1 cellular context compared by ENCODE assay signal in the genomic region with DNA sequence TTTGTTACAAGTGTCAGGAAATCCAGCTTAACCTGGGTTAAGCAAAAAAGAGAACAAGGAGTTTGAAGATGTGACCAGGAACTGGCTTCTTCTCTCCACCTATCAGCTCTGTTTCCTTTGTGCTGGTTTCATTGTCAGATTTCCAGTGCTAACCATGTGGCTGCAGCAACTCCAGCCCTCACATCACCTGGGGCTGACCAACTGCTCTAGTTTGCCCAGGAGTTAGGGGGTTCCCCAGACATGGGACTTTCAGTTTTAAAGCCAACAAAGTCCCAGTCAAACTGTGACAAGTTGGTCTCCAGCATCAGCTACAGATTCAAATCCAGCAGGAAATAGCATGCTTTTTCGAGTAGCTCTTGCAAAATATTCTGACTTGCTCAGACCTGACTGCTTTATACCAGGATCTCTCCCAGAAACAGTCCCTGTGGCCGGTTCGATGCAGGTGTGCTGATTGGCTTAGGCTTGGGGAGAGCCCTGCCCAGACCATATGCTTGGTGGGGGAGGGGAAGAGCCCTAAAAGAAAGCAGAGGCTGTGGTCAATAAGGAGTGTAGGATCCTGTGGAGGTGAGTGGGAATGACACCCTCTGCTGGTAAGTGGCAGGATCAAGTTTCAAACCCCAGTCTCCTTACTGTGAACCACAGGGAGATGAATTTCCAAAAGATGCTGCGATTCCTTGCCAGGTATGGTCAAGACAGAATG.
A peak's percentile ranks its signal among the peaks of the same experiment; 100 is the strongest.
TF ChIP-seq lines count a peak whose summit lies in the region.

No MANE protein-coding gene starts in this region.

TF ChIP-seq in H1, 55 proteins besides CTCF, POLR2A, EP300 and RAD21 (continued from another document):
- TF ChIP-seq JUN (IDR thresholded peaks at IDR 0.05; ENCODE audit: low read depth, low read length) (no peak), SP1 (IDR thresholded peaks at IDR 0.05; ENCODE audit: low read depth, low read length) (peak; percentile 53; the same call in 1 of the 2 replicates), KDM4A (IDR thresholded peaks at IDR 0.05; ENCODE audit: low read depth, low read length, severe bottlenecking) (no peak), ATF2 (IDR thresholded peaks at IDR 0.05; ENCODE audit: low read length) (0 out of 2 replicates have a peak, but pooled peaks have one; percentile 21), BACH1 (IDR thresholded peaks at IDR 0.05; ENCODE audit: low read length) (no peak), SIX5 (IDR thresholded peaks at IDR 0.05; ENCODE audit: low read depth, low read length) (no peak), TCF12 (IDR thresholded peaks at IDR 0.05; ENCODE audit: low read depth, low read length) (0 out of 2 replicates have a peak, but pooled peaks have one; percentile 27), SIRT6 (IDR thresholded peaks at IDR 0.05; ENCODE audit: low read length) (no peak), SIN3A (conservative IDR thresholded peaks at IDR 0.05 in 1 of 2, IDR thresholded peaks at IDR 0.05 in 1 of 2; ENCODE audit: low read depth in 1 of 2, low read length in 2 of 2) (no peak), KDM1A (IDR thresholded peaks at IDR 0.05; ENCODE audit: borderline replicate concordance, low read length) (peak; percentile 89; the same call in 1 of the 2 replicates), CHD1 (IDR thresholded peaks at IDR 0.05; ENCODE audit: low read depth, low read length) (no peak), RBBP5 (IDR thresholded peaks at IDR 0.05; ENCODE audit: borderline replicate concordance, low read depth, low read length) (no peak), BRCA1 (IDR thresholded peaks at IDR 0.05; ENCODE audit: low read depth, low read length) (no peak), POU5F1 (IDR thresholded peaks at IDR 0.05; ENCODE audit: low read depth, low read length) (no peak)
- TF ChIP-seq, protein P1, sequence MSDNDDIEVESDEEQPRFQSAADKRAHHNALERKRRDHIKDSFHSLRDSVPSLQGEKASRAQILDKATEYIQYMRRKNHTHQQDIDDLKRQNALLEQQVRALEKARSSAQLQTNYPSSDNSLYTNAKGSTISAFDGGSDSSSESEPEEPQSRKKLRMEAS (IDR thresholded peaks at IDR 0.05): peak; percentile 67
